In genomic region chr4:17597517-17597916, GRCh38 we compare ENCODE assay signal across 11 cellular contexts. TPM values are rescaled to one million over a fixed set of nuclear protein-coding genes. Genes with fewer than 3 reads are reported as not detected.
DNase-seq lines count a peak whose midpoint lies in the region; ATAC-seq and TF ChIP-seq lines count a peak whose summit lies in the region.
"Had no signal": no experiment of that assay in that cellular context is flagged by ENCODE, and none has a peak within 500 bp of the region (broad histone marks: within the 10 kb centered on the region; RNA-seq: fewer than 3 reads in every experiment).

No MANE protein-coding gene starts in this region.

- 70% methylated on average over 7 of the region's 7 CpGs for WGBS in right lobe of liver (ENCODE audit: insufficient coverage, low coverage, low lambda C conversion rate, missing lambda C conversion rate)

- in situ Hi-C loops in astrocyte of the spinal cord (cut with HindIII; ENCODE audit: low sequenced_read_pairs) = no loop called here

- peak in 3 of 4 donors; percentile 26 to 63 (median 33) for ATAC-seq in right lobe of liver
- no peak for ATAC-seq in GM21619 (IDR thresholded peaks at IDR 0.05; ENCODE audit: unreplicated experiment)
- no peak for ATAC-seq in GM19467 (IDR thresholded peaks at IDR 0.05; ENCODE audit: unreplicated experiment)

- no peaks in the 10 kb centered on the region for H3K27me3 ChIP-seq in right lobe of liver

- intact Hi-C loops in right lobe of liver (cut with DNase I) = no loop called here

- peak; percentile 37 for TF ChIP-seq CTCF in astrocyte of the spinal cord (IDR thresholded peaks at IDR 0.05; ENCODE audit: low read depth, low read length)
- peak in 3 of 4 donors; percentile 9 to 20 (median 11) for TF ChIP-seq CTCF in right lobe of liver (IDR thresholded peaks at IDR 0.05)
- TF ChIP-seq CTCF in RWPE1 (conservative IDR thresholded peaks at IDR 0.05; ENCODE audit: low read depth) = no peak; the same call in 1 of the 2 replicates

- H3K4me1 ChIP-seq in right lobe of liver = no peaks in the 10 kb centered on the region

- H3K27ac ChIP-seq in right lobe of liver = no peak overlapping the region
- no peak overlapping the region for H3K27ac ChIP-seq in RWPE1

- peaks cover 13 to 98% (median 53%) of the 10 kb centered on the region in 4 donors for H3K36me3 ChIP-seq in right lobe of liver

- no peak for TF ChIP-seq POLR2A in right lobe of liver (IDR thresholded peaks at IDR 0.05)

- CTCF ChIA-PET in RWPE1 (lab: Yijun Ruan, JAX) = no interaction called here

- DNase-seq in DMS114 treated with DMSO at 0.1 percent for 48 hours (lab: John Stamatoyannopoulos, UW; ENCODE audit: unreplicated experiment) (peak; percentile 12), HuH-7.5 (ENCODE audit: low spot score) (peak; percentile 25), astrocyte of the spinal cord (ENCODE audit: low read depth, low spot score) (no peak), right lobe of liver (no peak), AG20443 (ENCODE audit: low spot score) (no peak), RWPE1 (ENCODE audit: low spot score) (no peak)
- DNase-seq: activated CD4-positive, CD25-positive, alpha-beta regulatory T cell; aorta; NCI-H2029 had no signal

- POLR2A ChIA-PET in RWPE1 (lab: Yijun Ruan, JAX; ENCODE audit: low non-redundant PET) = no interaction called here

- H3K4me3 ChIP-seq in astrocyte of the spinal cord (ENCODE audit: low read depth, low read length) = no peak overlapping the region
- H3K4me3 ChIP-seq in right lobe of liver = no peak overlapping the region

- H3K9me3 ChIP-seq in right lobe of liver = no peaks in the 10 kb centered on the region

RNA-seq across cellular contexts. Expression of gene MED28, which starts 16.9 kb away (rescaled TPM):
- 10 to 100 TPM in 4 of 6 experiments, 1 to 10 TPM in 2; 3.8 to 18.6 (median 15.3) TPM for total RNA-seq in right lobe of liver

RNA-seq across cellular contexts. Expression of gene LAP3, which starts 20.5 kb away (rescaled TPM):
- 100 to 1,000 TPM in 4 of 6 experiments, 10 to 100 TPM in 2; 70.9 to 138 (median 102) TPM for total RNA-seq in right lobe of liver

Comparison
In these comparisons a context has a peak if more than half of its experiments do, and no peak if none do; other contexts are left out.
1. DNase-seq: peak in DMS114 treated with DMSO at 0.1 percent for 48 hours (single experiment) and HuH-7.5 (single experiment); none in astrocyte of the spinal cord (single experiment), right lobe of liver (0 of 3), AG20443 (single experiment) and RWPE1 (single experiment).
2. ATAC-seq: peak in right lobe of liver (3 of 4); none in GM21619 (single experiment) and GM19467 (single experiment).